In the genomic region with DNA sequence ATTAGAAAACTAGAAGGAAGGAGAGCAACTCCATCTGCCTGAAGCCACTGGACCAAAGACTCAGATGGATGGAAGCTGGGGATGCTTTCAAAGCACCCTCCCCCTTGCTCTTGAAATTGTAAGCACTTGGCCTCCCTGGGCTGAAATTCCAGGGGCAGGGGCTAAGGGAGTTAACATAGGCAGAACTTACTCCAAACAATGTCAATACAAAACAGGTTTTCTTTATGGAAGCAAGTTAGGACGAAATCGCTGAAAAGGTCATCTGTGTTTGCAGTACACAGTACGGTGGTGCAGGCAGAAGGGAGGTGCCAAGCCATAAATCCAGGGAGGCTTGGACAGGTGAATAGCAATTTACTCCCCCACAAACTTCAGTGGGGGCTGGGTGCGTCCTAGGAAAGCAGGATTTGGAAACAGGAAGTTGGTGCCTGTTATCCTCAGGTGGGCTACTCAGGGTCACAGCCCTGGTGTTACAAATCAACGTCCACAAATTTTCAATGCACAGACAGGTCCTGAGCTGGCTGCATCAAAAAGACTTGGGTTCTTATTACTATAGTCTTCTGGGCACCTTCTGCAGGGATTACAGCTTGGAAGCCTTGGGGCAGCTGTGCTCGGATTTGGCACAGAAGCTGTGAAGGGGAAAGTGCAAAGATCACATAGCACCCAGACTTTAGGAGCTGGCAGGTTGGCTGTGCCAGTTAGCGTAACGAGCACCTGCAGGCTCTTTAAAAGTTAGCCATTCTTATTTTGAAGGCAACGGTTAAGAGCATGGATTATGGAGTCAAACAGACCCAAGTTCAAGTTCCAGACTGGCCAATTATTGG, we compare ENCODE assay signal across 21 cellular contexts.
A peak's percentile ranks its signal among the peaks of the same experiment; 100 is the strongest.
DNase-seq lines count a peak whose midpoint lies in the region; ATAC-seq and TF ChIP-seq lines count a peak whose summit lies in the region.
"Had no signal": no experiment of that assay in that cellular context is flagged by ENCODE, and none has a peak within 500 bp of the region (broad histone marks: within the 10 kb centered on the region; RNA-seq: fewer than 3 reads in every experiment).

No MANE protein-coding gene starts in this region.

- no peaks in the 10 kb centered on the region for H3K36me3 Mint-ChIP-seq in nephron progenitor cell (ENCODE audit: low read depth)
- no peaks in the 10 kb centered on the region for H3K36me3 Mint-ChIP-seq in naive thymus-derived CD8-positive, alpha-beta T cell
- no peaks in the 10 kb centered on the region for H3K36me3 Mint-ChIP-seq in stimulated activated effector memory CD8-positive, alpha-beta T cell treated with anti-CD3 and anti-CD28 coated beads, Interleukin-12 subunit alpha, Interleukin-12 subunit beta, amount 100 ng/mL, for 72 hours

- peak overlapping the region; percentile 6 for H3K4me3 Mint-ChIP-seq in nephron progenitor cell
- no peak overlapping the region for H3K4me3 Mint-ChIP-seq in naive thymus-derived CD8-positive, alpha-beta T cell
- no peak overlapping the region for H3K4me3 Mint-ChIP-seq in stimulated activated effector memory CD8-positive, alpha-beta T cell treated with anti-CD3 and anti-CD28 coated beads, Interleukin-12 subunit alpha, Interleukin-12 subunit beta, amount 100 ng/mL, for 72 hours
- H3K4me3 Mint-ChIP-seq: T-helper 2 cell treated with Interferon-gamma antibody and Interleukin-4, amounts not matched to agents 5 μg/mL and 100 μg/mL, for 36 hours had no signal

- POLR2A ChIA-PET in naive thymus-derived CD8-positive, alpha-beta T cell (lab: Charles Lee), result no interaction called here

- TF ChIP-seq CTCF in cardiac muscle cell (IDR thresholded peaks at IDR 0.05; ENCODE audit: low read depth, low read length), result no peak
- TF ChIP-seq CTCF in right atrium auricular region (IDR thresholded peaks at IDR 0.05), result no peak
- no peak for TF ChIP-seq CTCF in nephron progenitor cell (IDR thresholded peaks at IDR 0.05)

- no peaks in the 10 kb centered on the region for H3K27me3 ChIP-seq in cardiac muscle cell
- H3K27me3 ChIP-seq in right atrium auricular region, result no peaks in the 10 kb centered on the region
- no peaks in the 10 kb centered on the region for H3K27me3 ChIP-seq in aorta (ENCODE audit: control insufficient read depth in 1 of 2, insufficient read depth in 2 of 2, low read length in 1 of 2)
- H3K27me3 ChIP-seq: upper lobe of left lung had no signal

- H3K4me1 ChIP-seq in cardiac muscle cell (ENCODE audit: low read depth) (peaks cover 63% of the 10 kb centered on the region), right atrium auricular region (peaks cover 0 to 7% of the 10 kb centered on the region in 2 donors), aorta (ENCODE audit: control insufficient read depth in 1 of 2, insufficient read depth in 2 of 2, low read length in 2 of 2) (no peaks in the 10 kb centered on the region)
- H3K4me1 ChIP-seq: A549, upper lobe of left lung had no signal

- WGBS in aorta, 2 donors, result 71 to 81% methylated on average over 9 of the region's 9 CpGs

- H3K27me3 Mint-ChIP-seq in nephron progenitor cell (ENCODE audit: low read depth, poor library complexity), result peaks cover 28% of the 10 kb centered on the region
- H3K27me3 Mint-ChIP-seq in naive thymus-derived CD8-positive, alpha-beta T cell, result peaks cover 0 to 8% (median 2%) of the 10 kb centered on the region in 5 donors

- H3K9me3 ChIP-seq in cardiac muscle cell (ENCODE audit: low read depth) (no peaks in the 10 kb centered on the region), right atrium auricular region (no peaks in the 10 kb centered on the region), aorta (ENCODE audit: control insufficient read depth, low read length) (no peaks in the 10 kb centered on the region)
- H3K9me3 ChIP-seq: A549, upper lobe of left lung had no signal

- H3K27ac Mint-ChIP-seq in nephron progenitor cell, result peak overlapping the region; percentile 44
- H3K27ac Mint-ChIP-seq in naive thymus-derived CD8-positive, alpha-beta T cell, result no peak overlapping the region
- no peak overlapping the region for H3K27ac Mint-ChIP-seq in stimulated activated effector memory CD8-positive, alpha-beta T cell treated with anti-CD3 and anti-CD28 coated beads, Interleukin-12 subunit alpha, Interleukin-12 subunit beta, amount 100 ng/mL, for 72 hours
- H3K27ac Mint-ChIP-seq: T-helper 2 cell treated with Interferon-gamma antibody and Interleukin-4, amounts not matched to agents 5 μg/mL and 100 μg/mL, for 36 hours had no signal

- DNase-seq in cardiac muscle cell (ENCODE audit: low read depth in 1 of 2, low spot score in 1 of 2), result peak in 1 of 2 donors; percentile 35
- DNase-seq in right atrium auricular region (ENCODE audit: low spot score), result no peak
- peak; percentile 20 for DNase-seq in iPS DF 19.7 (ENCODE audit: low read depth, low spot score)
- DNase-seq in nephron progenitor cell, result peak; percentile 53
- DNase-seq in naive thymus-derived CD8-positive, alpha-beta T cell, result no peak
- no peak for DNase-seq in stimulated activated effector memory CD8-positive, alpha-beta T cell treated with anti-CD3 and anti-CD28 coated beads, Interleukin-12 subunit alpha, Interleukin-12 subunit beta, amount 100 ng/mL, for 72 hours (ENCODE audit: low spot score in 2 of 2)
- no peak for DNase-seq in aorta
- no peak for DNase-seq in DMS153 treated with DMSO at 0.1 percent for 48 hours (lab: John Stamatoyannopoulos, UW; ENCODE audit: unreplicated experiment)
- DNase-seq: C1 segment of cervical spinal cord; dermis blood vessel endothelial cell; GDM1; GOT3; NCI-H1436 treated with DMSO at 0.1 percent for 48 hours; NCI-H748 treated with DMSO at 0.1 percent for 48 hours; occipital lobe; PC-3; stimulated activated CD4-positive, alpha-beta T cell treated with anti-CD3 and anti-CD28 coated beads, Interleukin-1b, Interleukin-23, amount 100 ng/mL, for 48 hours; stimulated activated naive CD8-positive, alpha-beta T cell treated with anti-CD3 and anti-CD28 coated beads, Interleukin-15, Interleukin-2, amounts not matched to agents 100 U/mL and 50 U/mL, for 24 hours; upper lobe of left lung had no signal

- H3K36me3 ChIP-seq in cardiac muscle cell (no peaks in the 10 kb centered on the region), right atrium auricular region (no peaks in the 10 kb centered on the region), aorta (ENCODE audit: control insufficient read depth in 1 of 2, insufficient read depth in 2 of 2, low read length in 1 of 2) (no peaks in the 10 kb centered on the region)
- H3K36me3 ChIP-seq: upper lobe of left lung had no signal

- intact Hi-C loops in aorta (cut with DNase I), result no loop called here

- peaks cover 77% of the 10 kb centered on the region for H3K4me1 Mint-ChIP-seq in nephron progenitor cell
- H3K4me1 Mint-ChIP-seq in naive thymus-derived CD8-positive, alpha-beta T cell, result no peaks in the 10 kb centered on the region
- no peaks in the 10 kb centered on the region for H3K4me1 Mint-ChIP-seq in stimulated activated effector memory CD8-positive, alpha-beta T cell treated with anti-CD3 and anti-CD28 coated beads, Interleukin-12 subunit alpha, Interleukin-12 subunit beta, amount 100 ng/mL, for 72 hours

- H3K9me3 Mint-ChIP-seq in nephron progenitor cell, result no peaks in the 10 kb centered on the region
- H3K9me3 Mint-ChIP-seq in naive thymus-derived CD8-positive, alpha-beta T cell, result no peaks in the 10 kb centered on the region
- no peaks in the 10 kb centered on the region for H3K9me3 Mint-ChIP-seq in stimulated activated effector memory CD8-positive, alpha-beta T cell treated with anti-CD3 and anti-CD28 coated beads, Interleukin-12 subunit alpha, Interleukin-12 subunit beta, amount 100 ng/mL, for 72 hours
- H3K9me3 Mint-ChIP-seq: T-helper 2 cell treated with Interferon-gamma antibody and Interleukin-4, amounts not matched to agents 5 μg/mL and 100 μg/mL, for 36 hours had no signal

- peak overlapping the region; percentile 81 for H3K27ac ChIP-seq in cardiac muscle cell
- H3K27ac ChIP-seq in right atrium auricular region, result no peak overlapping the region
- H3K27ac ChIP-seq in aorta (ENCODE audit: low read depth in 1 of 2, low read length in 2 of 2), result no peak overlapping the region
- H3K27ac ChIP-seq: A549, upper lobe of left lung had no signal

- H3K4me3 ChIP-seq in cardiac muscle cell, result no peak overlapping the region
- no peak overlapping the region for H3K4me3 ChIP-seq in right atrium auricular region
- no peak overlapping the region for H3K4me3 ChIP-seq in aorta (ENCODE audit: low read length in 2 of 2)
- H3K4me3 ChIP-seq: A549, upper lobe of left lung had no signal

- ATAC-seq in naive thymus-derived CD8-positive, alpha-beta T cell, result no peak
- no peak for ATAC-seq in stimulated activated effector memory CD8-positive, alpha-beta T cell treated with anti-CD3 and anti-CD28 coated beads, Interleukin-12 subunit alpha, Interleukin-12 subunit beta, amount 100 ng/mL, for 72 hours
- ATAC-seq in aorta (ENCODE audit: low FRiP score), result no peak
- ATAC-seq: A549; PC-3; stimulated activated naive CD8-positive, alpha-beta T cell treated with anti-CD3 and anti-CD28 coated beads, Interleukin-15, Interleukin-2, amounts not matched to agents 100 U/mL and 50 U/mL, for 24 hours had no signal

Comparison
In these comparisons a context has a peak if more than half of its experiments do, and no peak if none do; other contexts are left out.
1. DNase-seq: peak in iPS DF 19.7 (single experiment) and nephron progenitor cell (single experiment); none in right atrium auricular region (single experiment), naive thymus-derived CD8-positive, alpha-beta T cell (0 of 10), stimulated activated effector memory CD8-positive, alpha-beta T cell treated with anti-CD3 and anti-CD28 coated beads, Interleukin-12 subunit alpha, Interleukin-12 subunit beta, amount 100 ng/mL, for 72 hours (0 of 2), aorta (0 of 2) and DMS153 treated with DMSO at 0.1 percent for 48 hours (single experiment).